26 cellular contexts compared by ENCODE assay signal in genomic region chr2:227412877-227413276, GRCh38. TPM values are rescaled to one million over a fixed set of nuclear protein-coding genes. Genes with fewer than 3 reads are reported as not detected.
DNase-seq lines count a peak whose midpoint lies in the region; TF ChIP-seq lines count a peak whose summit lies in the region.
"Had no signal": no experiment of that assay in that cellular context is flagged by ENCODE, and none has a peak within 500 bp of the region (broad histone marks: within the 10 kb centered on the region; RNA-seq: fewer than 3 reads in every experiment).

No MANE protein-coding gene starts in this region.

- intact Hi-C loops in dendritic cell treated with granulocyte-macrophage colony-stimulating factor and Interleukin-4, amounts not matched to agents 40 ng/mL and 50 ng/mL, for 4 days (cut with micrococcal nuclease) = no loop called here

- no peak overlapping the region for H2AFZ ChIP-seq in KMS-11 (ENCODE audit: low read depth)

- H3K27me3 ChIP-seq in KMS-11 (ENCODE audit: insufficient read depth, low read depth) = no peaks in the 10 kb centered on the region
- H3K27me3 ChIP-seq: cardiac muscle cell, heart right ventricle, Peyer's patch had no signal

- H3K4me2 ChIP-seq in KMS-11 = peak overlapping the region; percentile 94; the same call in 1 of the 2 replicates

- no peak for DNase-seq in activated T-cell treated with anti-CD3 and anti-CD28 coated beads, Interleukin-2, amount 50 U/mL, for 24 hours
- no peak for DNase-seq in activated T-cell treated with anti-CD3 and anti-CD28 coated beads, Interleukin-2, amount 50 U/mL, for 48 hours
- peak; percentile 21 for DNase-seq in osteocyte (ENCODE audit: extremely low spot score, unreplicated experiment)
- DNase-seq in nephron progenitor cell = no peak
- no peak for DNase-seq in T-helper 1 cell
- DNase-seq in MV-4-11 (lab: John Stamatoyannopoulos, UW) = no peak
- DNase-seq: aorta; foreskin fibroblast; H7; heart right ventricle; NCI-H1417 treated with DMSO at 0.1 percent for 48 hours; NCI-H2081; NCI-H345; Peyer's patch; SHP77 treated with DMSO at 0.1 percent for 48 hours; stimulated activated CD4-positive, alpha-beta T cell treated with anti-CD3 and anti-CD28 coated beads, Interleukin-15, amount 100 ng/mL, for 24 hours; trophoblast cell; WERI-Rb-1 had no signal

- H3K9ac ChIP-seq in KMS-11 = no peak overlapping the region

- H3K4me3 Mint-ChIP-seq in activated T-cell treated with anti-CD3 and anti-CD28 coated beads, Interleukin-2, amount 50 U/mL, for 24 hours = no peak overlapping the region
- H3K4me3 Mint-ChIP-seq in dendritic cell treated with granulocyte-macrophage colony-stimulating factor and Interleukin-4, amounts not matched to agents 40 ng/mL and 50 ng/mL, for 4 days = no peak overlapping the region
- H3K4me3 Mint-ChIP-seq in osteocyte (ENCODE audit: unreplicated experiment) = no peak overlapping the region
- no peak overlapping the region for H3K4me3 Mint-ChIP-seq in nephron progenitor cell

- H4K20me1 ChIP-seq in KMS-11 (ENCODE audit: insufficient read depth) = no peaks in the 10 kb centered on the region

- no peaks in the 10 kb centered on the region for H3K36me3 Mint-ChIP-seq in activated T-cell treated with anti-CD3 and anti-CD28 coated beads, Interleukin-2, amount 50 U/mL, for 24 hours (ENCODE audit: low read depth)
- no peaks in the 10 kb centered on the region for H3K36me3 Mint-ChIP-seq in dendritic cell treated with granulocyte-macrophage colony-stimulating factor and Interleukin-4, amounts not matched to agents 40 ng/mL and 50 ng/mL, for 4 days (ENCODE audit: low read depth)
- H3K36me3 Mint-ChIP-seq in osteocyte (ENCODE audit: unreplicated experiment) (no peaks in the 10 kb centered on the region), nephron progenitor cell (ENCODE audit: low read depth) (no peaks in the 10 kb centered on the region)

- H3K27ac Mint-ChIP-seq in activated T-cell treated with anti-CD3 and anti-CD28 coated beads, Interleukin-2, amount 50 U/mL, for 24 hours = peak overlapping the region; percentile 69
- peak overlapping the region; percentile 72 for H3K27ac Mint-ChIP-seq in dendritic cell treated with granulocyte-macrophage colony-stimulating factor and Interleukin-4, amounts not matched to agents 40 ng/mL and 50 ng/mL, for 4 days
- H3K27ac Mint-ChIP-seq in osteocyte (ENCODE audit: unreplicated experiment) (no peak overlapping the region), nephron progenitor cell (no peak overlapping the region)

- no peaks in the 10 kb centered on the region for H3K9me3 Mint-ChIP-seq in activated T-cell treated with anti-CD3 and anti-CD28 coated beads, Interleukin-2, amount 50 U/mL, for 24 hours
- no peaks in the 10 kb centered on the region for H3K9me3 Mint-ChIP-seq in dendritic cell treated with granulocyte-macrophage colony-stimulating factor and Interleukin-4, amounts not matched to agents 40 ng/mL and 50 ng/mL, for 4 days
- H3K9me3 Mint-ChIP-seq in osteocyte (ENCODE audit: unreplicated experiment) (no peaks in the 10 kb centered on the region), nephron progenitor cell (no peaks in the 10 kb centered on the region)

- no peak for TF ChIP-seq CTCF in KMS-11 (conservative IDR thresholded peaks at IDR 0.05; ENCODE audit: low read depth, low read length)
- TF ChIP-seq CTCF in osteocyte (IDR thresholded peaks at IDR 0.05) = no peak
- no peak for TF ChIP-seq CTCF in nephron progenitor cell (IDR thresholded peaks at IDR 0.05)

- H3K79me2 ChIP-seq in KMS-11 (ENCODE audit: insufficient read depth, low read depth) = no peaks in the 10 kb centered on the region

- no peak overlapping the region for H3K4me3 ChIP-seq in KMS-11 (IDR thresholded peaks at IDR 0.05; ENCODE audit: insufficient read depth, low read depth, low read length)
- H3K4me3 ChIP-seq: cardiac muscle cell, coronary artery, heart right ventricle, Peyer's patch, prostate gland had no signal

- H3K36me3 ChIP-seq in KMS-11 (ENCODE audit: insufficient read depth) = no peaks in the 10 kb centered on the region
- H3K36me3 ChIP-seq: cardiac muscle cell, heart right ventricle, Peyer's patch, prostate gland, WERI-Rb-1 had no signal

- no peaks in the 10 kb centered on the region for H3K27me3 Mint-ChIP-seq in activated T-cell treated with anti-CD3 and anti-CD28 coated beads, Interleukin-2, amount 50 U/mL, for 24 hours
- no peaks in the 10 kb centered on the region for H3K27me3 Mint-ChIP-seq in dendritic cell treated with granulocyte-macrophage colony-stimulating factor and Interleukin-4, amounts not matched to agents 40 ng/mL and 50 ng/mL, for 4 days
- H3K27me3 Mint-ChIP-seq in osteocyte (ENCODE audit: unreplicated experiment) = no peaks in the 10 kb centered on the region
- H3K27me3 Mint-ChIP-seq in nephron progenitor cell (ENCODE audit: low read depth, poor library complexity) = no peaks in the 10 kb centered on the region

- peaks cover 65% of the 10 kb centered on the region for H3K4me1 Mint-ChIP-seq in activated T-cell treated with anti-CD3 and anti-CD28 coated beads, Interleukin-2, amount 50 U/mL, for 24 hours (ENCODE audit: low read depth)
- H3K4me1 Mint-ChIP-seq in dendritic cell treated with granulocyte-macrophage colony-stimulating factor and Interleukin-4, amounts not matched to agents 40 ng/mL and 50 ng/mL, for 4 days (ENCODE audit: low read depth) = peaks cover 59% of the 10 kb centered on the region
- H3K4me1 Mint-ChIP-seq in osteocyte (ENCODE audit: unreplicated experiment) = peaks cover 32% of the 10 kb centered on the region
- no peaks in the 10 kb centered on the region for H3K4me1 Mint-ChIP-seq in nephron progenitor cell

- peaks cover 79% of the 10 kb centered on the region for H3K4me1 ChIP-seq in KMS-11 (ENCODE audit: low read depth, poor library complexity, severe bottlenecking)
- H3K4me1 ChIP-seq: prostate gland had no signal

- peak overlapping the region; percentile 94; the same call in 1 of the 2 replicates for H3K27ac ChIP-seq in KMS-11
- H3K27ac ChIP-seq: cardiac muscle cell, Peyer's patch, prostate gland, WERI-Rb-1 had no signal

RNA-seq across cellular contexts. Expression of gene SCYGR1, which starts 25.1 kb away (rescaled TPM):
- not detected in 2 replicates for total RNA-seq in osteocyte
- total RNA-seq: A673, aorta, cardiac muscle cell, H7, heart right ventricle, HT-29, M059J, Peyer's patch, prostate gland had no signal

RNA-seq across cellular contexts. Expression of gene TM4SF20, which starts 33.8 kb away (rescaled TPM):
- total RNA-seq in osteocyte = not detected in 2 replicates
- total RNA-seq: A673, aorta, cardiac muscle cell, H7, heart right ventricle, M059J, prostate gland had no signal

RNA-seq across cellular contexts. Expression of gene AGFG1, which starts 59.1 kb away (rescaled TPM):
- total RNA-seq in osteocyte = 51.2 and 55.1 TPM in 2 replicates

Comparison
In these comparisons a context has a peak if more than half of its experiments do, and no peak if none do; other contexts are left out.
1. H3K27ac Mint-ChIP-seq: peak in activated T-cell treated with anti-CD3 and anti-CD28 coated beads, Interleukin-2, amount 50 U/mL, for 24 hours (single experiment) and dendritic cell treated with granulocyte-macrophage colony-stimulating factor and Interleukin-4, amounts not matched to agents 40 ng/mL and 50 ng/mL, for 4 days (single experiment); none in osteocyte (single experiment) and nephron progenitor cell (single experiment).